26 cellular contexts compared by ENCODE assay signal in genomic region chr20:13325796-13326340, GRCh38.
DNase-seq lines count a peak whose midpoint lies in the region; ATAC-seq, FAIRE-seq and TF ChIP-seq lines count a peak whose summit lies in the region.
"Had no signal": no experiment of that assay in that cellular context is flagged by ENCODE, and none has a peak within 500 bp of the region (broad histone marks: within the 10 kb centered on the region; RNA-seq: fewer than 3 reads in every experiment).

No MANE protein-coding gene starts in this region.

- peaks cover 33% of the 10 kb centered on the region for H3K4me1 ChIP-seq in HepG2 (ENCODE audit: insufficient read depth, low read length)
- H3K4me1 ChIP-seq in right lobe of liver, result no peaks in the 10 kb centered on the region
- peaks cover 20% of the 10 kb centered on the region for H3K4me1 ChIP-seq in A549
- no peaks in the 10 kb centered on the region for H3K4me1 ChIP-seq in IMR-90 (ENCODE audit: control insufficient read depth, insufficient read depth, low read length)
- peaks cover 18% of the 10 kb centered on the region for H3K4me1 ChIP-seq in mesendoderm (ENCODE audit: control insufficient read depth, low read depth, low read length)
- no peaks in the 10 kb centered on the region for H3K4me1 ChIP-seq in left ventricle myocardium inferior

- no peak overlapping the region for H3K14ac ChIP-seq in IMR-90 (replicated peaks; ENCODE audit: low read depth, low read length)

- POLR2A ChIA-PET in HepG2 (lab: Yijun Ruan, JAX), result no interaction called here
- POLR2A ChIA-PET in A549 (lab: Yijun Ruan, JAX), result no interaction called here
- POLR2A ChIA-PET in IMR-90 (lab: Charles Lee; ENCODE audit: unreplicated experiment), result no interaction called here

- H4K5ac ChIP-seq in IMR-90 (ENCODE audit: low read depth, low read length) (no peak overlapping the region), mesendoderm (ENCODE audit: low read length) (no peak overlapping the region)

- H2AK5ac ChIP-seq in IMR-90 (ENCODE audit: low read depth, low read length) (no peak overlapping the region), mesendoderm (ENCODE audit: low read length) (no peak overlapping the region)

- TF ChIP-seq CTCF in HepG2 (CRISPR knock-in tag; IDR thresholded peaks at IDR 0.05) (no peak), right lobe of liver (IDR thresholded peaks at IDR 0.05) (no peak), A549 (IDR thresholded peaks at IDR 0.05) (no peak), IMR-90 (conservative IDR thresholded peaks at IDR 0.05; ENCODE audit: low read depth, low read length) (no peak), left ventricle myocardium inferior (IDR thresholded peaks at IDR 0.05; ENCODE audit: borderline replicate concordance) (no peak)

- FAIRE-seq in HepG2 (lab: Jason Lieb, UNC) (no peak), A549 (lab: Jason Lieb, UNC) (peak; percentile 73)
- FAIRE-seq: A204.1, GM12878, GM12892, GM18507 had no signal

- in situ Hi-C loops in HepG2 (cut with HindIII; ENCODE audit: extremely low pct_ligation_motif_present, low pct_unique_long_range_greater_than_20kb), result no loop called here
- in situ Hi-C loops in IMR-90 (cut with MboI; ENCODE audit: low sequenced_read_pairs), result loop anchor here (10.0 kb wide), 2 partner anchors 229 to 439 kb away; no protein-coding TSS in a partner anchor

- ATAC-seq in HepG2 (no peak), right lobe of liver (no peak), A549 (no peak), IMR-90 (ENCODE audit: low read depth) (no peak), HG03521 (IDR thresholded peaks at IDR 0.05; ENCODE audit: unreplicated experiment) (no peak)
- ATAC-seq: CD8-positive, alpha-beta T cell had no signal

- H4K20me1 ChIP-seq in HepG2 (ENCODE audit: insufficient read depth, low read length) (no peaks in the 10 kb centered on the region), IMR-90 (ENCODE audit: insufficient read depth, low read length) (no peaks in the 10 kb centered on the region)
- H4K20me1 ChIP-seq: BLaER1 treated with 17β-estradiol and CSF1 and Interleukin-3, amounts not matched to agents 10 nM and 100 nM had no signal

- no peaks in the 10 kb centered on the region for H3K79me1 ChIP-seq in IMR-90 (ENCODE audit: low read depth in 1 of 2, low read length in 2 of 2)
- no peaks in the 10 kb centered on the region for H3K79me1 ChIP-seq in mesendoderm (ENCODE audit: low read length)

- WGBS in HepG2 (ENCODE audit: low lambda C conversion rate), result 95% methylated on average over 5 of the region's 5 CpGs
- WGBS in right lobe of liver (ENCODE audit: insufficient coverage, low coverage, low lambda C conversion rate, missing lambda C conversion rate), result 66% methylated on average over 5 of the region's 5 CpGs
- 88% methylated on average over 5 of the region's 5 CpGs for WGBS in A549 (ENCODE audit: missing lambda C conversion rate)
- no CpG with 5 or more reads among the region's 5 CpGs for WGBS in IMR-90 (ENCODE audit: extremely low coverage in 2 of 2, insufficient read length in 1 of 2), 2 experiments
- WGBS in mesendoderm (ENCODE audit: extremely low coverage, insufficient coverage, low lambda C conversion rate), result no CpG with 5 or more reads among the region's 5 CpGs

- no peak overlapping the region for H2AK9ac ChIP-seq in IMR-90 (replicated peaks; ENCODE audit: low read depth, low read length, poor library complexity)

- no peak overlapping the region for H2BK20ac ChIP-seq in IMR-90 (ENCODE audit: low read depth, low read length)

- H3K36me3 ChIP-seq in HepG2 (replicated peaks in 1 of 2; ENCODE audit: control insufficient read depth in 1 of 2, insufficient read depth in 2 of 2, low read length in 2 of 2), result no peaks in the 10 kb centered on the region
- H3K36me3 ChIP-seq in right lobe of liver, result no peaks in the 10 kb centered on the region
- no peaks in the 10 kb centered on the region for H3K36me3 ChIP-seq in IMR-90 (ENCODE audit: control insufficient read depth, insufficient read depth, low read length)
- H3K36me3 ChIP-seq in mesendoderm (ENCODE audit: control insufficient read depth, insufficient read depth, low read length), result no peaks in the 10 kb centered on the region
- H3K36me3 ChIP-seq in left ventricle myocardium inferior, result no peaks in the 10 kb centered on the region
- H3K36me3 ChIP-seq: BLaER1 treated with 17β-estradiol and CSF1 and Interleukin-3, amounts not matched to agents 10 nM and 100 nM had no signal

- H2BK5ac ChIP-seq in IMR-90 (ENCODE audit: low read depth, low read length, poor library complexity, severe bottlenecking), result no peak overlapping the region
- no peak overlapping the region for H2BK5ac ChIP-seq in mesendoderm (ENCODE audit: low read length)

- no peak overlapping the region for H3K23ac ChIP-seq in IMR-90 (ENCODE audit: low read depth, low read length)
- H3K23ac ChIP-seq in mesendoderm (ENCODE audit: low read length), result no peak overlapping the region

- H2AFZ ChIP-seq in HepG2 (ENCODE audit: low read length) (no peak overlapping the region), IMR-90 (replicated peaks; ENCODE audit: low read length, poor library complexity) (no peak overlapping the region)

- TF ChIP-seq EP300 in HepG2 (IDR thresholded peaks at IDR 0.05; ENCODE audit: low read depth in 2 of 2, low read length in 2 of 2) (no peak), HepG2 (CRISPR knock-in tag; IDR thresholded peaks at IDR 0.05; ENCODE audit: borderline replicate concordance) (no peak), A549 (IDR thresholded peaks at IDR 0.05) (no peak)

- H3K9me3 ChIP-seq in HepG2 (ENCODE audit: low read length), result no peaks in the 10 kb centered on the region
- H3K9me3 ChIP-seq in right lobe of liver, result no peaks in the 10 kb centered on the region
- peaks cover 11% of the 10 kb centered on the region; the same call in 2 of the 3 replicates for H3K9me3 ChIP-seq in A549
- no peaks in the 10 kb centered on the region for H3K9me3 ChIP-seq in IMR-90 (ENCODE audit: control insufficient read depth, insufficient read depth, low read length)
- peaks cover 6% of the 10 kb centered on the region for H3K9me3 ChIP-seq in left ventricle myocardium inferior (replicated peaks)

- no peaks in the 10 kb centered on the region for H3K79me2 ChIP-seq in HepG2 (ENCODE audit: insufficient read depth, low read length)
- H3K79me2 ChIP-seq in mesendoderm (ENCODE audit: control insufficient read depth, insufficient read depth, low read length), result no peaks in the 10 kb centered on the region

- BruUV-seq in HepG2 (replicated peaks; lab: Mats Ljungman, UMichigan) (no TSS peak), IMR-90 (replicated peaks; lab: Mats Ljungman, UMichigan) (no TSS peak)

- intact Hi-C loops in HepG2 (cut with micrococcal nuclease; ENCODE audit: unreplicated experiment), result loop anchor here (1.0 to 10.0 kb wide), 6 partner anchors 13 to 459 kb away; partner anchors contain the start of genes ESF1, NDUFAF5 and TASP1
- intact Hi-C loops in right lobe of liver (cut with DNase I), result no loop called here
- intact Hi-C loops in IMR-90 (cut with micrococcal nuclease), result loop anchor here (1.0 to 5.0 kb wide), 3 partner anchors 220 to 461 kb away; partner anchors contain the start of gene NDUFAF5
- intact Hi-C loops in left ventricle myocardium inferior (cut with micrococcal nuclease), result no loop called here

- CTCF ChIA-PET in HepG2 (lab: Yijun Ruan, JAX; ENCODE audit: low intra/inter-chr PET ratio, low total read pairs) (interaction anchor here (0.9 to 3.8 kb wide), 3 partner anchors 133 to 446 kb away, joined by 3 to 56 read pairs (median 6); no protein-coding TSS in a partner anchor), A549 (lab: Yijun Ruan, JAX) (interaction anchor here (7.3 kb wide), 1 partner anchor 221 kb away, joined by 42 read pairs; no protein-coding TSS in a partner anchor), IMR-90 (lab: Yijun Ruan, JAX) (no interaction called here)

- H4K8ac ChIP-seq in IMR-90 (ENCODE audit: low read depth in 2 of 2, low read length in 2 of 2), result no peak overlapping the region
- no peak overlapping the region for H4K8ac ChIP-seq in mesendoderm (ENCODE audit: low read depth, low read length)

- H3K4ac ChIP-seq in IMR-90 (ENCODE audit: low read depth, low read length) (no peak overlapping the region), mesendoderm (ENCODE audit: low read depth, low read length) (no peak overlapping the region)

- TF ChIP-seq RAD21 in HepG2 (CRISPR knock-in tag; IDR thresholded peaks at IDR 0.05), result no peak
- no peak for TF ChIP-seq RAD21 in A549 (conservative IDR thresholded peaks at IDR 0.05 in 1 of 2, IDR thresholded peaks at IDR 0.05 in 1 of 2)
- no peak for TF ChIP-seq RAD21 in IMR-90 (IDR thresholded peaks at IDR 0.05; ENCODE audit: low read length)

- H3K4me3 ChIP-seq in HepG2 (replicated peaks in 1 of 3; ENCODE audit: insufficient read depth in 1 of 3, low read depth in 2 of 3, low read length in 3 of 3) (no peak overlapping the region), right lobe of liver (no peak overlapping the region), A549 (no peak overlapping the region), IMR-90 (ENCODE audit: insufficient read depth, low read depth, low read length) (no peak overlapping the region), mesendoderm (ENCODE audit: low read length) (no peak overlapping the region), left ventricle myocardium inferior (no peak overlapping the region)
- H3K4me3 ChIP-seq: BLaER1 treated with 17β-estradiol and CSF1 and Interleukin-3, amounts not matched to agents 10 nM and 100 nM; GM12878 had no signal

- H2BK120ac ChIP-seq in IMR-90 (ENCODE audit: low read depth, low read length) (no peak overlapping the region), mesendoderm (ENCODE audit: low read depth, low read length) (peak overlapping the region; percentile 45)

- H3K27me3 ChIP-seq in HepG2 (ENCODE audit: control insufficient read depth in 1 of 2, insufficient read depth in 2 of 2, low read length in 2 of 2), result no peaks in the 10 kb centered on the region
- no peaks in the 10 kb centered on the region for H3K27me3 ChIP-seq in right lobe of liver
- peaks cover 10% of the 10 kb centered on the region for H3K27me3 ChIP-seq in IMR-90 (ENCODE audit: control insufficient read depth, insufficient read depth, low read length)
- H3K27me3 ChIP-seq in mesendoderm (ENCODE audit: insufficient read depth, low read length, poor library complexity), result no peaks in the 10 kb centered on the region
- peaks cover 16% of the 10 kb centered on the region for H3K27me3 ChIP-seq in left ventricle myocardium inferior (ENCODE audit: low read depth)
- H3K27me3 ChIP-seq: BLaER1 treated with 17β-estradiol and CSF1 and Interleukin-3, amounts not matched to agents 10 nM and 100 nM had no signal

- DNase-seq in HepG2 (ENCODE audit: low spot score), result no peak
- DNase-seq in right lobe of liver, result no peak
- no peak for DNase-seq in A549 (ENCODE audit: low read depth in 1 of 2, low spot score in 1 of 2)
- no peak for DNase-seq in IMR-90
- no peak for DNase-seq in mesendoderm
- DNase-seq in left ventricle myocardium inferior, result no peak
- no peak for DNase-seq in COLO668 (lab: John Stamatoyannopoulos, UW; ENCODE audit: unreplicated experiment)
- DNase-seq: 8988T; AML-193; CD4-positive, alpha-beta T cell; CD8-positive, alpha-beta T cell; COR-L47; DMS 273 treated with DMSO at 0.1 percent for 48 hours; DMS153; DMS53; DMS79; DND-41; EL; GDM1 had no signal

- H3K9me1 ChIP-seq in IMR-90 (ENCODE audit: insufficient read depth, low read length), result no peaks in the 10 kb centered on the region

- no peak overlapping the region for H2BK15ac ChIP-seq in IMR-90 (ENCODE audit: low read depth, low read length)
- peak overlapping the region; percentile 36 for H2BK15ac ChIP-seq in mesendoderm (replicated peaks; ENCODE audit: low read depth)

- no peak overlapping the region for H3K18ac ChIP-seq in IMR-90 (ENCODE audit: low read depth, low read length)
- H3K18ac ChIP-seq in mesendoderm (ENCODE audit: low read length), result no peak overlapping the region

- H3K9ac ChIP-seq in HepG2 (ENCODE audit: insufficient read depth, low read depth, low read length) (no peak overlapping the region), IMR-90 (ENCODE audit: low read depth, low read length) (no peak overlapping the region), mesendoderm (ENCODE audit: low read length) (no peak overlapping the region)
- H3K9ac ChIP-seq: BLaER1 treated with 17β-estradiol and CSF1 and Interleukin-3, amounts not matched to agents 10 nM and 100 nM had no signal

- H3K27ac ChIP-seq in HepG2 (ENCODE audit: extremely low read length, insufficient read depth, low read length) (no peak overlapping the region), right lobe of liver (no peak overlapping the region), A549 (peak overlapping the region in 1 of 2 experiments; percentile 0; a peak in 1 of 6 replicates), IMR-90 (ENCODE audit: insufficient read depth, low read length) (no peak overlapping the region), mesendoderm (ENCODE audit: low read depth, low read length) (no peak overlapping the region), left ventricle myocardium inferior (replicated peaks) (no peak overlapping the region)
- H3K27ac ChIP-seq: BLaER1 treated with 17β-estradiol and CSF1 and Interleukin-3, amounts not matched to agents 10 nM and 100 nM; C4-2B had no signal

- no peak overlapping the region for H3K4me2 ChIP-seq in HepG2 (ENCODE audit: low read depth, low read length)
- no peak overlapping the region for H3K4me2 ChIP-seq in A549
- no peak overlapping the region for H3K4me2 ChIP-seq in IMR-90 (ENCODE audit: low read depth, low read length)
- no peak overlapping the region for H3K4me2 ChIP-seq in mesendoderm (ENCODE audit: low read length)
- H3K4me2 ChIP-seq: BLaER1 treated with 17β-estradiol and CSF1 and Interleukin-3, amounts not matched to agents 10 nM and 100 nM had no signal

- dilution Hi-C loops in IMR-90 (cut with HindIII; ENCODE audit: low sequenced_read_pairs, unreplicated experiment), result no loop called here

- TF ChIP-seq POLR2A in HepG2 (IDR thresholded peaks at IDR 0.05; ENCODE audit: insufficient read depth in 1 of 2, low read depth in 2 of 2, low read length in 2 of 2) (no peak), right lobe of liver (IDR thresholded peaks at IDR 0.05) (no peak), A549 (IDR thresholded peaks at IDR 0.05; ENCODE audit: low read length) (no peak), IMR-90 (IDR thresholded peaks at IDR 0.05; ENCODE audit: low read depth, low read length) (no peak)

- no peak overlapping the region for H4K91ac ChIP-seq in IMR-90 (ENCODE audit: insufficient read depth, low read depth, low read length)

- H3K56ac ChIP-seq in IMR-90 (ENCODE audit: extremely low read depth, insufficient read depth, low read length) (no peak overlapping the region), mesendoderm (ENCODE audit: low read length) (no peak overlapping the region)

Comparison
In these comparisons a context has a peak if more than half of its experiments do, and no peak if none do; other contexts are left out.
1. intact Hi-C loops: an anchor here in HepG2 (1.0 to 10.0 kb wide) and IMR-90 (1.0 to 5.0 kb wide); none called in right lobe of liver and left ventricle myocardium inferior.
2. Of the 38 proteins assayed by ChIP-seq in both HepG2 and A549: peak only in HepG2: none; only in A549: none; in both: MAFK; in neither: 37.